In the genomic region with DNA sequence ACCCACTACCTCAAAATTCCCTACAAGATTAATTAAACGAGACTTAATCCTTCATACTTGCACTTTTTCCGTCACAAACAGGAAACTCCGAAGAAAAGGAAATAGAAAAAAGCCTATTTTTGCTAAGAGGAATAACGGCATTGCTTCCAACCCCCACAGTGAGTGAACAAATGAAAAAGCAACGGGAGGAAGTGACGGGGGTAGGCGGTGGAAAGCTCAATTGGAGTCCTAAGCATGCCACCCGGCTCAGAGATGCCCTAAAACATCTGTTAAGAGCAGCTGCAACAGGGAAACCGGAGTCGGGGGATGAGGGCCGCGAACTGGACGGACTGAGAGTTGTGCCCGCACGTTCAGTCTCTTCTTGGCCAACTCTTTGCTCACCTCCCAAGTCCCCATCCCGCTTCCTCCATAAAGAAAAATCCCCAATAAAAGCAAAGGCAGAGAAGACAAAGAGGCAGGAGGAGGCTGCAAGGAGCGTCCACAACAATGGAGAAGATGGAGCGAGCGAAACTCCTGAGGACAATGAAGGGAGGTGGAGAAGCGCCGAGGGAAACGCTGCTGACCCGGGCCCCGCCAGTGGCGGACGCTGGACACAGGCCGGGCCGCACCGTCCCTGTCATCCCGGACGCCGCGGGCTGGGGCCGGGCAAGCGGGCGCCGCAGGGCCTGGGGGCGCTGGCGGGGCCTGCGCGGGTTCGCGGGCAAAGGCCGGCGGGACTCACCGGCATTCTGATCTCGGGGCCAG, we compare ENCODE assay signal across 2 cellular contexts.
A peak's percentile ranks its signal among the peaks of the same experiment; 100 is the strongest.
TF ChIP-seq lines count a peak whose summit lies in the region.

No MANE protein-coding gene starts in this region.

TF ChIP-seq in GM12878, 131 proteins besides CTCF, POLR2A, EP300 and RAD21:
- TF ChIP-seq NKRF (conservative IDR thresholded peaks at IDR 0.05) = peak; percentile 86
- 0 out of 2 replicates have a peak, but pooled peaks have one; percentile 4 for TF ChIP-seq POLR2AphosphoS2 (IDR thresholded peaks at IDR 0.05; ENCODE audit: low read depth, low read length)
- TF ChIP-seq GABPA (IDR thresholded peaks at IDR 0.05; ENCODE audit: low read depth) = peak; percentile 45; the same call in 1 of the 2 replicates
- no peak for TF ChIP-seq SKIL (IDR thresholded peaks at IDR 0.05; ENCODE audit: low read depth, poor library complexity, severe bottlenecking)
- TF ChIP-seq ZNF207 (IDR thresholded peaks at IDR 0.05; ENCODE audit: borderline replicate concordance) = peak; percentile 44; the same call in 1 of the 2 replicates
- peak; percentile 42; the same call in 1 of the 2 replicates for TF ChIP-seq NR2F1 (conservative IDR thresholded peaks at IDR 0.05)
- TF ChIP-seq ZNF24 (IDR thresholded peaks at IDR 0.05) = peak; percentile 76
- TF ChIP-seq ZNF217 (IDR thresholded peaks at IDR 0.05) = peak; percentile 63; the same call in 1 of the 2 replicates
- peak; percentile 48; the same call in 1 of the 2 replicates for TF ChIP-seq CREM (IDR thresholded peaks at IDR 0.05; ENCODE audit: low read depth)
- peak; percentile 66; the same call in 1 of the 2 replicates for TF ChIP-seq SPI1 (IDR thresholded peaks at IDR 0.05; ENCODE audit: borderline replicate concordance, insufficient read depth, low read depth, low read length)
- no peak for TF ChIP-seq CBFB (IDR thresholded peaks at IDR 0.05; ENCODE audit: low read depth)
- TF ChIP-seq TAF1 (IDR thresholded peaks at IDR 0.05; ENCODE audit: borderline replicate concordance, low read depth, low read length) = 0 out of 2 replicates have a peak, but pooled peaks have one; percentile 13
- TF ChIP-seq IKZF1 (conservative IDR thresholded peaks at IDR 0.05) = peak; percentile 31
- peak; percentile 85; the same call in 1 of the 2 replicates for TF ChIP-seq GATAD2B (conservative IDR thresholded peaks at IDR 0.05; ENCODE audit: low read depth)
- 0 out of 2 replicates have a peak, but pooled peaks have one; percentile 9 for TF ChIP-seq NBN (IDR thresholded peaks at IDR 0.05)
- TF ChIP-seq POLR2AphosphoS5 (IDR thresholded peaks at IDR 0.05; ENCODE audit: low read length) = no peak
- TF ChIP-seq DPF2 (IDR thresholded peaks at IDR 0.05) = no peak; the same call in none of the 2 replicates

TF ChIP-seq in HEK293T, 16 proteins besides CTCF, POLR2A, EP300 and RAD21 (continued from another document):
- TF ChIP-seq PKNOX1 (IDR thresholded peaks at IDR 0.05) = no peak
- no peak for TF ChIP-seq ARNT (IDR thresholded peaks at IDR 0.05)
- no peak for TF ChIP-seq LEF1 (IDR thresholded peaks at IDR 0.05; ENCODE audit: borderline replicate concordance)
- TF ChIP-seq SUZ12 (IDR thresholded peaks at IDR 0.05) = no peak
- TF ChIP-seq HDGF (IDR thresholded peaks at IDR 0.05; ENCODE audit: borderline replicate concordance) = no peak
- TF ChIP-seq BHLHE40 (IDR thresholded peaks at IDR 0.05; ENCODE audit: borderline replicate concordance) = no peak
- TF ChIP-seq CTBP1 (IDR thresholded peaks at IDR 0.05; ENCODE audit: borderline replicate concordance) = no peak
- no peak for TF ChIP-seq NFRKB (IDR thresholded peaks at IDR 0.05)
- TF ChIP-seq ELF4 (IDR thresholded peaks at IDR 0.05) = no peak
TF ChIP-seq in HEK293T: peak in this region for 0.
